8 cellular contexts compared by ENCODE assay signal in the genomic region with DNA sequence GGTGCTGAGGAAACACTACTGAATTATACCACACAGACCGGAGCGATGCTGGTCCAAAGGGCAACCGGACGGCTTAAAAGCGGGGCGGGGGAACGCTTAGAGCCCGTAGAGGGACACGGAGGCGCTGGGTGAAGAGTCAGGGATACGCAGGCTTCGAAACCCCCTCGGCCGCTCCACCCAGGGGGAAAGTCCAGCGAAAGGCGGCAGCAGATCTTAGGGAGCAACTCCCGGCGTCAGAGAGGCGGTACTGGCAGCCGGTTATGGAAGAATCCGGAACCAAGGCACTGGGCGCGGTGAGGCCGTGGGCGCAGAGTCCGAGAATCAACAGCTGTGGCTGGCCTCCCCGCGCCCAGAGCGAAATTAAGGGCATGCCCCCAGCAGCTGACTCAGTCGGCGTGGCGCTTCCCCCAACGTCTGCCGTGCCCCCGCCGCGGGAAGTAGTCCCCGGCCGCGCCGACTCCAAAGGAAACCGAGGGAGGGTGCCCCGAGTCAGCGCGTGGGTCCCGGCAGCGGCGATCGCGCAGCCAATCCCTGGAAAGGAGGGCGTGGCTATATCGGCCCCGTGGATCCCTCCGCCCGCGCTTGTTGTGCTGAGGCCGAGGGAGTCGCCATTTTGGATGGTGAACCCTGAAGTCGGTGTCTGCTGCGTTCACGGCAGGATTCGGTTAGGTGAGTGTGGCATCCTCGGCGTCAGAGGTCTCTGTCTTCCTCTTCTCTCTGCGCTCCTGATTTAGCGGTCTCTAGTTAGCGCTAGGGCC. TPM values are rescaled to one million over a fixed set of nuclear protein-coding genes. Genes with fewer than 3 reads are reported as not detected.
A peak's percentile ranks its signal among the peaks of the same experiment; 100 is the strongest.
DNase-seq lines count a peak whose midpoint lies in the region; FAIRE-seq and TF ChIP-seq lines count a peak whose summit lies in the region.

TSS of gene IST1 (plus strand) at position 611 of the 758 bp plus-strand sequence. CDS start 20,110 bp downstream, outside the sequence.

- H3K36me3 ChIP-seq in Loucy (ENCODE audit: insufficient read depth, low read length): no peaks in the 10 kb centered on the region
- no peaks in the 10 kb centered on the region for H3K36me3 ChIP-seq in stomach smooth muscle (ENCODE audit: control insufficient read depth in 2 of 2, insufficient read depth in 2 of 2, low read length in 2 of 2)

- FAIRE-seq in H54 (lab: Jason Lieb, UNC): peak; percentile 43

- H3K9me3 ChIP-seq in Loucy (ENCODE audit: insufficient read depth, low read depth, low read length): no peaks in the 10 kb centered on the region
- H3K9me3 ChIP-seq in stomach smooth muscle (ENCODE audit: control insufficient read depth in 2 of 2, low read length in 2 of 2): no peaks in the 10 kb centered on the region

- peak within 1 kb of the TSS; percentile 87 for H2AFZ ChIP-seq in Loucy (ENCODE audit: low read length)

- no peaks in the 10 kb centered on the region for H3F3A ChIP-seq in Loucy (ENCODE audit: low read depth)

- H3K4me3 Mint-ChIP-seq in neural crest cell: peak within 1 kb of the TSS; percentile 99

- TF ChIP-seq CTCF in Loucy (conservative IDR thresholded peaks at IDR 0.05; ENCODE audit: low read length) (no peak), neural crest cell (conservative IDR thresholded peaks at IDR 0.05) (no peak)

- H3K4me1 ChIP-seq in Loucy (ENCODE audit: insufficient read depth, low read length, poor library complexity, severe bottlenecking) (peaks cover 20% of the 10 kb centered on the region), stomach smooth muscle (ENCODE audit: control insufficient read depth, insufficient read depth, low read length) (peaks cover 10% of the 10 kb centered on the region)

- peak within 1 kb of the TSS; percentile 98 for H3K9ac ChIP-seq in Loucy (ENCODE audit: low read depth, low read length, poor library complexity, severe bottlenecking)
- H3K9ac ChIP-seq in stomach smooth muscle (ENCODE audit: low read length in 2 of 2): peak within 1 kb of the TSS; percentile 97 to 100

- H3K4me1 Mint-ChIP-seq in neural crest cell: peaks cover 17% of the 10 kb centered on the region

- no peaks in the 10 kb centered on the region for H3K9me3 Mint-ChIP-seq in neural crest cell

- H3K27me3 Mint-ChIP-seq in neural crest cell (ENCODE audit: low read depth): no peaks in the 10 kb centered on the region

- peaks cover under 1% of the 10 kb centered on the region for H3K36me3 Mint-ChIP-seq in neural crest cell (ENCODE audit: low read depth)

- H3K27me3 ChIP-seq in Loucy (ENCODE audit: insufficient read depth, low read length, poor library complexity, severe bottlenecking) (peaks cover 7% of the 10 kb centered on the region), stomach smooth muscle (ENCODE audit: control insufficient read depth in 1 of 2, insufficient read depth in 2 of 2, low read length in 2 of 2) (no peaks in the 10 kb centered on the region)

- peaks cover 51% of the 10 kb centered on the region for H4K20me1 ChIP-seq in Loucy (ENCODE audit: insufficient read depth, low read length, poor library complexity, severe bottlenecking)

- TF ChIP-seq POLR2A in H54 (IDR thresholded peaks at IDR 0.05; ENCODE audit: low read depth, low read length): peak; percentile 80

- H3K79me2 ChIP-seq in Loucy (ENCODE audit: insufficient read depth, low read length): peaks cover 60% of the 10 kb centered on the region

- H3K4me3 ChIP-seq in Loucy (ENCODE audit: low read length, poor library complexity, severe bottlenecking): peak within 1 kb of the TSS; percentile 92
- peak within 1 kb of the TSS; percentile 98 for H3K4me3 ChIP-seq in stomach smooth muscle (ENCODE audit: low read length in 2 of 2)

- DNase-seq in ELR (ENCODE audit: low read depth) (peak; percentile 100), H54 (ENCODE audit: insufficient read length, low spot score) (peak; percentile 92), SHP77 treated with DMSO at 0.1 percent for 48 hours (lab: John Stamatoyannopoulos, UW) (peak; percentile 92), activated gamma-delta T cell (lab: John Stamatoyannopoulos, UW) (peak; percentile 96), fibroblast of the conjunctiva (ENCODE audit: low read depth) (peak; percentile 96), neural crest cell (ENCODE audit: low read depth, low spot score) (peak; percentile 96)

- H3K4me2 ChIP-seq in Loucy (ENCODE audit: low read depth, low read length, poor library complexity, severe bottlenecking): peak within 1 kb of the TSS; percentile 92

- H3K27ac Mint-ChIP-seq in neural crest cell (ENCODE audit: unreplicated experiment): peak within 1 kb of the TSS; percentile 98

- no peaks in the 10 kb centered on the region for H3K9me2 ChIP-seq in Loucy (replicated peaks; ENCODE audit: low read depth, low read length)

- peak within 1 kb of the TSS; percentile 95 for H3K27ac ChIP-seq in stomach smooth muscle (ENCODE audit: low read length)

RNA-seq across cellular contexts. Expression of gene IST1, which starts in this region (rescaled TPM):
- total RNA-seq in neural crest cell: 216 and 242 TPM in 2 replicates

Comparison
In these comparisons a context has a peak if more than half of its experiments do, and no peak if none do; other contexts are left out.
1. Peak in every context shown above with its lines: DNase-seq, H3K4me3 ChIP-seq and H3K27ac ChIP-seq.